8 cellular contexts compared by ENCODE assay signal in genomic region chr1:50368179-50369007, GRCh38. TPM values are rescaled to one million over a fixed set of nuclear protein-coding genes. Genes with fewer than 3 reads are reported as not detected.
DNase-seq lines count a peak whose midpoint lies in the region; ATAC-seq and TF ChIP-seq lines count a peak whose summit lies in the region.

No MANE protein-coding gene starts in this region.

- peaks cover 0 to 4% of the 10 kb centered on the region in 2 donors for H3K36me3 Mint-ChIP-seq in activated naive CD4-positive, alpha-beta T cell treated with anti-CD3 and anti-CD28 coated beads, Interleukin-2, amount 50 U/mL, for 72 hours

- TF ChIP-seq POLR2A in esophagus squamous epithelium (IDR thresholded peaks at IDR 0.05): no peak

- peaks cover 0 to 9% (median 5%) of the 10 kb centered on the region in 3 donors for H3K4me1 ChIP-seq in esophagus squamous epithelium
- H3K4me1 ChIP-seq in neuronal stem cell (ENCODE audit: control insufficient read depth in 2 of 2, insufficient read depth in 1 of 2, low read depth in 1 of 2, low read length in 2 of 2): peaks cover 0 to 3% of the 10 kb centered on the region in 2 donors

- H2AFZ ChIP-seq in SU-DHL-6 (ENCODE audit: low read depth, low read length, severe bottlenecking): no peak overlapping the region
- no peak overlapping the region for H2AFZ ChIP-seq in neuronal stem cell (ENCODE audit: low read length)

- no peaks in the 10 kb centered on the region for H3K79me1 ChIP-seq in neuronal stem cell (ENCODE audit: low read depth, low read length)

- in situ Hi-C loops in KBM-7 (cut with MboI; ENCODE audit: low pct_unique_long_range_greater_than_20kb, low sequenced_read_pairs): loop anchor here (25.0 kb wide), 1 partner anchor 244 kb away; no protein-coding TSS in a partner anchor

- H4K20me1 ChIP-seq in SU-DHL-6 (ENCODE audit: low read depth, low read length): no peaks in the 10 kb centered on the region

- H3K9me3 ChIP-seq in SU-DHL-6 (ENCODE audit: insufficient read depth, low read length) (no peaks in the 10 kb centered on the region), esophagus squamous epithelium (no peaks in the 10 kb centered on the region), neuronal stem cell (replicated peaks in 1 of 2; ENCODE audit: control insufficient read depth in 2 of 2, insufficient read depth in 1 of 2, low read depth in 1 of 2, low read length in 2 of 2) (peaks cover 0 to 2% of the 10 kb centered on the region in 2 donors)

- peak; percentile 45 to 71 for ATAC-seq in activated naive CD4-positive, alpha-beta T cell treated with anti-CD3 and anti-CD28 coated beads, Interleukin-2, amount 50 U/mL, for 72 hours
- ATAC-seq in GM19328 (IDR thresholded peaks at IDR 0.05; ENCODE audit: unreplicated experiment) (no peak), HG03039 (IDR thresholded peaks at IDR 0.05; ENCODE audit: unreplicated experiment) (no peak)

- H3K27me3 ChIP-seq in SU-DHL-6 (ENCODE audit: low read length): no peaks in the 10 kb centered on the region
- peaks cover 0 to 75% (median 0%) of the 10 kb centered on the region in 4 donors for H3K27me3 ChIP-seq in esophagus squamous epithelium
- H3K27me3 ChIP-seq in neuronal stem cell (ENCODE audit: control insufficient read depth in 3 of 3, insufficient read depth in 3 of 3, low read depth in 1 of 3, low read length in 3 of 3): peaks cover 0 to 13% (median 11%) of the 10 kb centered on the region in 3 experiments

- no peak overlapping the region for H2BK5ac ChIP-seq in neuronal stem cell (ENCODE audit: low read length)

- no peak overlapping the region for H2AK5ac ChIP-seq in neuronal stem cell (ENCODE audit: low read depth, low read length)

- no peak overlapping the region for H3K27ac Mint-ChIP-seq in activated naive CD4-positive, alpha-beta T cell treated with anti-CD3 and anti-CD28 coated beads, Interleukin-2, amount 50 U/mL, for 72 hours

- no peak overlapping the region for H3K4me3 ChIP-seq in SU-DHL-6 (ENCODE audit: insufficient read depth, low read length, poor library complexity, severe bottlenecking)
- H3K4me3 ChIP-seq in esophagus squamous epithelium: peak overlapping the region in 2 of 4 donors; percentile 11 to 40
- H3K4me3 ChIP-seq in neuronal stem cell (ENCODE audit: low read length in 2 of 2): no peak overlapping the region

- no peak overlapping the region for H4K91ac ChIP-seq in neuronal stem cell (ENCODE audit: low read depth, low read length, poor library complexity)

- no peaks in the 10 kb centered on the region for H3F3A ChIP-seq in SU-DHL-6 (ENCODE audit: insufficient read depth)

- H3K9me2 ChIP-seq in SU-DHL-6 (replicated peaks; ENCODE audit: insufficient read depth, low read length): no peaks in the 10 kb centered on the region

- H3K4me2 ChIP-seq in SU-DHL-6 (ENCODE audit: low read depth, low read length, poor library complexity, severe bottlenecking) (peak overlapping the region; percentile 31), neuronal stem cell (ENCODE audit: insufficient read depth, low read length, poor library complexity, severe bottlenecking) (peak overlapping the region; percentile 29)

- no peak overlapping the region for H3K23ac ChIP-seq in neuronal stem cell (ENCODE audit: low read depth, low read length, poor library complexity)

- 16 to 19% methylated on average over 30 to 31 of the region's 31 CpGs for WGBS in esophagus squamous epithelium, 2 donors
- no CpG with 5 or more reads among the region's 31 CpGs for WGBS in neuronal stem cell (ENCODE audit: extremely low coverage in 2 of 2, insufficient read length in 2 of 2, insufficient replicate concordance in 1 of 2), 2 donors

- H3K36me3 ChIP-seq in SU-DHL-6 (ENCODE audit: low read length) (no peaks in the 10 kb centered on the region), esophagus squamous epithelium (no peaks in the 10 kb centered on the region), neuronal stem cell (replicated peaks in 1 of 2; ENCODE audit: control insufficient read depth in 2 of 2, insufficient read depth in 2 of 2, low read length in 2 of 2) (no peaks in the 10 kb centered on the region)

- no peak overlapping the region for H2BK15ac ChIP-seq in neuronal stem cell (ENCODE audit: low read length)

- peak overlapping the region; percentile 5 for H3K14ac ChIP-seq in neuronal stem cell (ENCODE audit: low read length)

- intact Hi-C loops in esophagus squamous epithelium (cut with DNase I): no loop called here

- H3K9ac ChIP-seq in SU-DHL-6 (ENCODE audit: low read length): no peak overlapping the region
- H3K9ac ChIP-seq in neuronal stem cell (ENCODE audit: low read depth, low read length, poor library complexity): no peak overlapping the region

- no peak overlapping the region for H4K8ac ChIP-seq in neuronal stem cell (ENCODE audit: low read depth, low read length)

- H3K79me2 ChIP-seq in SU-DHL-6 (ENCODE audit: insufficient read depth, low read length): no peaks in the 10 kb centered on the region

- no peak overlapping the region for H2BK12ac ChIP-seq in neuronal stem cell (ENCODE audit: low read length)

- no peak overlapping the region for H3K27ac ChIP-seq in SU-DHL-6 (ENCODE audit: low read depth, low read length)
- H3K27ac ChIP-seq in esophagus squamous epithelium: no peak overlapping the region
- no peak overlapping the region for H3K27ac ChIP-seq in neuronal stem cell (replicated peaks; ENCODE audit: low read length)

- no peak overlapping the region for H2BK120ac ChIP-seq in neuronal stem cell (ENCODE audit: low read depth, low read length)

- DNase-seq in activated naive CD4-positive, alpha-beta T cell treated with anti-CD3 and anti-CD28 coated beads, Interleukin-2, amount 50 U/mL, for 72 hours (ENCODE audit: low spot score in 2 of 2): peak in 1 of 2 donors; percentile 65
- DNase-seq in activated naive CD4-positive, alpha-beta T cell (lab: John Stamatoyannopoulos, UW): no peak
- peak; percentile 60 for DNase-seq in KBM-7
- no peak for DNase-seq in esophagus squamous epithelium (lab: John Stamatoyannopoulos, UW)
- peak; percentile 56 for DNase-seq in neuronal stem cell (ENCODE audit: low spot score)

- TF ChIP-seq CTCF in SU-DHL-6 (IDR thresholded peaks at IDR 0.05; ENCODE audit: insufficient read depth, low read length, poor library complexity, severe bottlenecking) (peak; percentile 83), esophagus squamous epithelium (IDR thresholded peaks at IDR 0.05) (peak; percentile 55 to 86 (median 76))

- no peak overlapping the region for H3K4ac ChIP-seq in neuronal stem cell (ENCODE audit: low read length)

- H3K9me3 Mint-ChIP-seq in activated naive CD4-positive, alpha-beta T cell treated with anti-CD3 and anti-CD28 coated beads, Interleukin-2, amount 50 U/mL, for 72 hours: no peaks in the 10 kb centered on the region

- H3K18ac ChIP-seq in neuronal stem cell (ENCODE audit: low read length): no peak overlapping the region

RNA-seq across cellular contexts. Expression of gene DMRTA2, which starts 54.9 kb away (rescaled TPM):
- total RNA-seq in activated naive CD4-positive, alpha-beta T cell treated with anti-CD3 and anti-CD28 coated beads, Interleukin-2, amount 50 U/mL, for 72 hours: not detected
- total RNA-seq in esophagus squamous epithelium: 1 to 10 TPM; 1.6 to 8.0 (median 4.4) TPM
- polyA plus RNA-seq in neuronal stem cell (2013, experiment 1 of 2): 0.17 TPM
- 0.19 TPM for polyA plus RNA-seq in neuronal stem cell (2013, experiment 2 of 2)

Comparison
In these comparisons a context has a peak if more than half of its experiments do, and no peak if none do; other contexts are left out.
1. ATAC-seq: peak in activated naive CD4-positive, alpha-beta T cell treated with anti-CD3 and anti-CD28 coated beads, Interleukin-2, amount 50 U/mL, for 72 hours (2 of 2); none in GM19328 (single experiment) and HG03039 (single experiment).
2. DNase-seq: peak in KBM-7 (single experiment) and neuronal stem cell (single experiment); none in activated naive CD4-positive, alpha-beta T cell (0 of 4) and esophagus squamous epithelium (single experiment).